In the genomic region with DNA sequence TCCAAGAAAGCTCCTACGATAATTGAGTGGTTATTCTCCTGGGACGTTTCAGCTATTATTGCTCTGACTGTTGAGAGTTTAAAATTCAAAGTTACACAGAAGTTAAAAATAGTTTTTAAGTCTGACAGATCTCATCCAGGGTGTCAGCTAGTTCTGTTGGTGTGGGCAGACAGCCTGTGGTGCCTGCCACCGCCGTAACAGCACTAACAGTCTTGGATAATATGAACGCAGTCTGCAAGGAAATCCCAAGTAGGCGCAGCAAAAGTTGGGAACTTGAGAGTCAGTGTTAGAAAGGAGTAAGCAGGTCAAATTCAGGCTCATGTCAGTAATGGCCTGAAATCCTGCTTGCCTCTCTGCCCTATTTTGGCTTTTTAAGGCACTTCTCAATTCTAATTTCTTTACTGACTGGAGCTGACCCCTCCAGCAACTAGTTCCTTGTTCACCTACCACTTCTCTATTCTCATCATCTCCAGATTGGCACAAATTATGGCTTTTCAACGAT, we compare ENCODE assay signal across 8 cellular contexts. TPM values are rescaled to one million over a fixed set of nuclear protein-coding genes. Genes with fewer than 3 reads are reported as not detected.
DNase-seq lines count a peak whose midpoint lies in the region; ATAC-seq and TF ChIP-seq lines count a peak whose summit lies in the region.

No MANE protein-coding gene starts in this region.

- H3K36me3 Mint-ChIP-seq in naive thymus-derived CD4-positive, alpha-beta T cell: peaks cover 0 to 6% (median 0%) of the 10 kb centered on the region in 5 donors

- POLR2A ChIA-PET in AG04450 (lab: Yijun Ruan, JAX): interaction anchor here (2.6 kb wide), 1 partner anchor 48 kb away, joined by 8 read pairs; no protein-coding TSS in a partner anchor
- POLR2A ChIA-PET in naive thymus-derived CD4-positive, alpha-beta T cell (lab: Charles Lee): no interaction called here

- CTCF ChIA-PET in AG04450 (lab: Charles Lee): interaction anchor here (1.0 to 3.9 kb wide), 3 partner anchors 106 to 214 kb away, joined by 3 to 34 read pairs (median 4); no protein-coding TSS in a partner anchor
- CTCF ChIA-PET in naive thymus-derived CD4-positive, alpha-beta T cell (lab: Charles Lee): interaction anchor here (1.1 kb wide), 1 partner anchor 199 kb away, joined by 3 read pairs; no protein-coding TSS in a partner anchor

- peak overlapping the region; percentile 93 to 98 (median 95) for H3K4me3 Mint-ChIP-seq in naive thymus-derived CD4-positive, alpha-beta T cell

- no peaks in the 10 kb centered on the region for H3K27me3 ChIP-seq in AG04450 (ENCODE audit: control insufficient read depth, insufficient read depth, low read length)
- H3K27me3 ChIP-seq in naive thymus-derived CD4-positive, alpha-beta T cell (ENCODE audit: control insufficient read depth in 2 of 2, insufficient read depth in 2 of 2, low read length in 2 of 2): peaks cover 0 to 3% of the 10 kb centered on the region in 2 donors

- H3K4me1 ChIP-seq in naive thymus-derived CD4-positive, alpha-beta T cell (ENCODE audit: control insufficient read depth in 2 of 2, insufficient read depth in 2 of 2, low read length in 2 of 2): peaks cover 0 to 6% of the 10 kb centered on the region in 2 donors

- no peaks in the 10 kb centered on the region for H3K9me3 Mint-ChIP-seq in naive thymus-derived CD4-positive, alpha-beta T cell

- no peak for ATAC-seq in naive thymus-derived CD4-positive, alpha-beta T cell

- H3K4me1 Mint-ChIP-seq in naive thymus-derived CD4-positive, alpha-beta T cell: peaks cover 14 to 36% (median 21%) of the 10 kb centered on the region in 7 donors

- H3K9me3 ChIP-seq in AG04450 (ENCODE audit: control insufficient read depth, insufficient read depth, low read length): no peaks in the 10 kb centered on the region
- no peaks in the 10 kb centered on the region for H3K9me3 ChIP-seq in naive thymus-derived CD4-positive, alpha-beta T cell (ENCODE audit: control insufficient read depth in 2 of 3, low read length in 3 of 3)

- H3K27ac Mint-ChIP-seq in naive thymus-derived CD4-positive, alpha-beta T cell: peak overlapping the region in 5 of 9 donors; percentile 2 to 77 (median 45)

- no peak overlapping the region for H3K27ac ChIP-seq in AG04450 (ENCODE audit: low read depth, low read length)
- H3K27ac ChIP-seq in naive thymus-derived CD4-positive, alpha-beta T cell (ENCODE audit: low read depth, low read length): no peak overlapping the region

- H3K4me3 ChIP-seq in AG04450 (ENCODE audit: low read depth, low read length) (peak overlapping the region; percentile 82), choroid plexus epithelial cell (ENCODE audit: low read depth, low read length) (peak overlapping the region; percentile 84)
- H3K4me3 ChIP-seq in naive thymus-derived CD4-positive, alpha-beta T cell (ENCODE audit: low read length): no peak overlapping the region

- intact Hi-C loops in naive thymus-derived CD4-positive, alpha-beta T cell (cut with micrococcal nuclease): loop anchor here (2.0 to 10.0 kb wide), 5 partner anchors 49 to 1994 kb away; a partner anchor contains a TSS

- DNase-seq in AG04450 (ENCODE audit: low read depth, low spot score) (no peak), LHCN-M2 (ENCODE audit: low read depth) (peak; percentile 7), choroid plexus epithelial cell (ENCODE audit: low read depth) (no peak), epidermal melanocyte (ENCODE audit: insufficient read length, low spot score) (no peak), NCI-H2107 treated with DMSO at 0.1 percent for 48 hours (lab: John Stamatoyannopoulos, UW; ENCODE audit: unreplicated experiment) (no peak), cerebellum (ENCODE audit: low spot score) (no peak)
- no peak for DNase-seq in naive thymus-derived CD4-positive, alpha-beta T cell
- DNase-seq in activated CD8-positive, alpha-beta memory T cell treated with anti-CD3 and anti-CD28 coated beads, Interleukin-2, amount 50 U/mL, for 48 hours: no peak

- H3K36me3 ChIP-seq in naive thymus-derived CD4-positive, alpha-beta T cell (ENCODE audit: control insufficient read depth in 2 of 3, insufficient read depth in 3 of 3, low read length in 3 of 3): no peaks in the 10 kb centered on the region

- no peak for TF ChIP-seq CTCF in AG04450 (IDR thresholded peaks at IDR 0.05; ENCODE audit: low read depth, low read length)
- TF ChIP-seq CTCF in choroid plexus epithelial cell (conservative IDR thresholded peaks at IDR 0.05; ENCODE audit: low read depth, low read length): no peak

- H3K27me3 Mint-ChIP-seq in naive thymus-derived CD4-positive, alpha-beta T cell: peaks cover 4 to 26% (median 20%) of the 10 kb centered on the region in 5 donors

RNA-seq across cellular contexts. Expression of a gene that starts 1.7 kb away (rescaled TPM):
- polyA plus RNA-seq in AG04450 (2011; rRNA removed): 7.4 and 9.9 TPM in 2 replicates
- polyA minus RNA-seq in AG04450 (2011; rRNA and poly(A)+ RNA removed): 11.8 and 20.9 TPM in 2 replicates
- total RNA-seq in LHCN-M2 (2014; rRNA removed) (16.8 and 18.8 TPM in 2 replicates), cerebellum (18.4 TPM)
- polyA plus RNA-seq in LHCN-M2 (2012): 2.4 TPM
- 10 to 100 TPM in 1 of 5 experiments, 1 to 10 TPM in 4; 1.8 to 11.2 (median 5.1) TPM for total RNA-seq in naive thymus-derived CD4-positive, alpha-beta T cell
- polyA plus RNA-seq in naive thymus-derived CD4-positive, alpha-beta T cell: under 1 TPM; 0.86 to 0.92 TPM

RNA-seq across cellular contexts. Expression of a gene that starts 59.0 kb away (rescaled TPM):
- 3.5 and 5.0 TPM in 2 replicates for polyA plus RNA-seq in AG04450 (2011; rRNA removed)
- 7.7 and 9.9 TPM in 2 replicates for polyA minus RNA-seq in AG04450 (2011; rRNA and poly(A)+ RNA removed)
- total RNA-seq in LHCN-M2 (2014; rRNA removed): 10.5 and 13.5 TPM in 2 replicates
- 2.1 TPM for polyA plus RNA-seq in LHCN-M2 (2012)
- 1 to 10 TPM; 3.0 to 7.5 (median 5.8) TPM for total RNA-seq in naive thymus-derived CD4-positive, alpha-beta T cell
- 1 to 10 TPM; 3.5 to 4.1 TPM for polyA plus RNA-seq in naive thymus-derived CD4-positive, alpha-beta T cell
- total RNA-seq in cerebellum: 25.1 TPM
